15 cellular contexts compared by ENCODE assay signal in the genomic region with DNA sequence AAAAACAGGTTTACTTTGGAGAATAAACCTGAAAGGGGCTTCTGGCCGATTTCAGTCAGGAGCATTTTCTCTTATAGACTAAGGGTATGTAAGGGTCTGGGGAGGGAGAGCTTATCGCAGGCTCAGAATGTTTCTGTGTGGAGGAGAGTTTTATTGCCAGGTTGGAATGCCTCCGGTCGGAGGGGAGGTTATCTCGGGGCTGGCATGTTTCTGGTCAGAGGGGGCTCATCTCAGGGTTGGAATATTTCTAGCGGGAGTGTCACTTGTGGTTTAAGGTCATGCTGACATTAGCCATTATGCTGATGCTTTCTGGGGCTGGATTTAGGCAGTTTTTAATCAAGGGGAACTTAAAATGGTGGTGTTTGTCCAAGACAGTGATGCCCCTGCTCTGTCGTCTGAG.
"Had no signal": no experiment of that assay in that cellular context is flagged by ENCODE, and none has a peak within 500 bp of the region (broad histone marks: within the 10 kb centered on the region; RNA-seq: fewer than 3 reads in every experiment).

No MANE protein-coding gene starts in this region.

- H3K27ac ChIP-seq: adrenal gland, colonic mucosa, left ventricle myocardium inferior, sigmoid colon, thyroid gland, WERI-Rb-1 had no signal

- DNase-seq: activated CD4-positive, alpha-beta memory T cell treated with anti-CD3 and anti-CD28 coated beads, Interleukin-2, amount 10 ng/mL, durations not matched to agents 7 days and 5 days; activated effector memory CD4-positive, alpha-beta T cell treated with Interleukin-2 at 50 U/mL for 16 hours; activated T-cell treated with anti-CD3 and anti-CD28 coated beads, Interleukin-2, amount 50 U/mL, for 24 hours; adrenal gland; central memory CD4-positive, alpha-beta T cell; colonic mucosa; kidney; left ventricle myocardium inferior; sigmoid colon; stimulated activated CD4-positive, alpha-beta T cell treated with anti-CD3 and anti-CD28 coated beads, Interleukin-12 subunit alpha, Interleukin-12 subunit beta, amount 100 ng/mL, for 4 hours; stimulated activated CD4-positive, alpha-beta T cell treated with anti-CD3 and anti-CD28 coated beads, Interleukin-2, amount 100 ng/mL, for 24 hours; thyroid gland; WERI-Rb-1 had no signal

- H3K9me3 ChIP-seq: adrenal gland, colonic mucosa, left ventricle myocardium inferior, sigmoid colon, thyroid gland had no signal

- H3K27me3 ChIP-seq: adrenal gland, colonic mucosa, thyroid gland had no signal

- H3K4me3 ChIP-seq: adrenal gland, colonic mucosa, left ventricle myocardium inferior, sigmoid colon, thyroid gland had no signal

- H3K36me3 ChIP-seq: adrenal gland, colonic mucosa, left ventricle myocardium inferior, sigmoid colon, thyroid gland, WERI-Rb-1 had no signal

- ATAC-seq: stimulated activated effector memory CD8-positive, alpha-beta T cell treated with anti-CD3 and anti-CD28 coated beads, Interleukin-12 subunit alpha, Interleukin-12 subunit beta, amount 100 ng/mL, for 72 hours had no signal

- FAIRE-seq: endometrium, kidney had no signal

- H3K4me1 ChIP-seq: adrenal gland, colonic mucosa, left ventricle myocardium inferior, sigmoid colon, thyroid gland had no signal
